10 cellular contexts compared by ENCODE assay signal in the genomic region with DNA sequence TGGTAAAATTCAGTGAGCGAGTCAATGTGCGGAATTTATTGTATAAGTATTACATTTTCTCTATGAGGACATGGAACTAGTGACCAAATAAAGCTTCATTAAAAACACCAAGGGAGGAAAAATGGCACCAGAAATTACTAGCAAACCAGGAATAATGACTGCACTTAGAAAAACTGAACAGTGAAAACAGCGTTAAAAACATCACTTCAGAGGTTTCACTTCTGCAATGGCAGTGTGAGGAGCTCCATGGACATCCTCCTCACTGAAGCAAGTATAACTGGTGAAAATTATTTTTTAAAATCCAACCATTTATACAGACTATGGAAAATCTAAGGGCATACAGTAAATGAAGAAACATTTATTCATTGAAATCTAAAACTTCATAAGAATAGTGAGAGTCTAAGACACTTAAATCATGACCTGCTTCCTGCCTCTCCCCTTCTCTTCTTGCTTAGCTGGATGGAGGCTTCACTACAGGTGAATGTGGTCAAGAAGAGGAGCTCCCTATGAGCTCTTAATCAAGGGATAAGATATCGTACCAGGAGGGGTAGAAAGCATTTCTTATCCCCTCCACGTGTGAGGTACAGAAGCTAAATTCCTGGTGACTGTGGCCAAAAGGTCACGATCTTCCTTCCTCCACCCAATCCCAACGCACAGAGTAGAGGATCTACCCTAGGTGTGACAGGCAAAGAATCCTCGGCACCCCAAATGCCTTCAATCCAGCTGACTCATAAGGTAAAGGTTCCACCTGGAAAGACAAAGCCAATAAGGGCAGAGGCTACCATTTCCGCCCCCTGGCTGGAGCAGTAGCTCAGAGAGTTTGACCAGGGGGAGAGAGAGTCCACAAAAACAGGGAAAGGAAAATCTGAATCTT. TPM values are rescaled to one million over a fixed set of nuclear protein-coding genes. Genes with fewer than 3 reads are reported as not detected.
A peak's percentile ranks its signal among the peaks of the same experiment; 100 is the strongest.
DNase-seq lines count a peak whose midpoint lies in the region; ATAC-seq and TF ChIP-seq lines count a peak whose summit lies in the region.
"Had no signal": no experiment of that assay in that cellular context is flagged by ENCODE, and none has a peak within 500 bp of the region (broad histone marks: within the 10 kb centered on the region; RNA-seq: fewer than 3 reads in every experiment).

No MANE protein-coding gene starts in this region.

- H2BK5ac ChIP-seq in H9 (ENCODE audit: insufficient read length, low read length), result no peak overlapping the region

- no peak overlapping the region for H3K9ac ChIP-seq in H9 (ENCODE audit: extremely low read depth, insufficient read length, low read length)

- no peaks in the 10 kb centered on the region for H3K79me2 ChIP-seq in H9 (ENCODE audit: insufficient read depth, low read length)

- H3K9me3 ChIP-seq in H9 (ENCODE audit: control insufficient read depth, low read depth, low read length), result no peaks in the 10 kb centered on the region
- H3K9me3 ChIP-seq in naive thymus-derived CD4-positive, alpha-beta T cell (ENCODE audit: control insufficient read depth in 2 of 3, low read length in 3 of 3), result no peaks in the 10 kb centered on the region
- H3K9me3 ChIP-seq: breast epithelium, sigmoid colon had no signal

- no peaks in the 10 kb centered on the region; a peak in 1 of 7 replicates for H3K36me3 Mint-ChIP-seq in H9 (ENCODE audit: insufficient read depth in 1 of 3, low read depth in 3 of 3)
- H3K36me3 Mint-ChIP-seq in naive thymus-derived CD4-positive, alpha-beta T cell, result peaks cover 0 to 29% (median 11%) of the 10 kb centered on the region in 5 donors

- H3K4me2 ChIP-seq in H9 (ENCODE audit: insufficient read depth, insufficient read length, low read length), result no peak overlapping the region

- no peak overlapping the region for H2BK12ac ChIP-seq in H9 (ENCODE audit: insufficient read length, low read depth, low read length)

- CTCF ChIA-PET in naive thymus-derived CD4-positive, alpha-beta T cell (lab: Charles Lee), result interaction anchor here (0.5 kb wide), 1 partner anchor 35 kb away, joined by 3 read pairs; no protein-coding TSS in a partner anchor

- H3K9me3 Mint-ChIP-seq in H9, result no peaks in the 10 kb centered on the region
- peaks cover 0 to 4% (median 0%) of the 10 kb centered on the region in 11 donors for H3K9me3 Mint-ChIP-seq in naive thymus-derived CD4-positive, alpha-beta T cell

- peak overlapping the region; percentile 21 for H3K4me3 ChIP-seq in naive thymus-derived CD4-positive, alpha-beta T cell (ENCODE audit: low read length)
- H3K4me3 ChIP-seq: breast epithelium, sigmoid colon had no signal

- peaks cover 19 to 24% of the 10 kb centered on the region in 2 experiments for H3K4me1 Mint-ChIP-seq in H9
- peaks cover 36 to 91% (median 87%) of the 10 kb centered on the region in 7 donors for H3K4me1 Mint-ChIP-seq in naive thymus-derived CD4-positive, alpha-beta T cell

- TF ChIP-seq CTCF in H9 (conservative IDR thresholded peaks at IDR 0.05), result no peak

- no peak overlapping the region for H2BK15ac ChIP-seq in H9 (ENCODE audit: low read depth, low read length)

- no peak overlapping the region for H2BK120ac ChIP-seq in H9 (ENCODE audit: low read depth, low read length, poor library complexity, severe bottlenecking)

- no peak overlapping the region for H3K14ac ChIP-seq in H9 (ENCODE audit: insufficient read depth, low read length)

- H3K56ac ChIP-seq in H9 (ENCODE audit: insufficient read length, low read depth, low read length), result no peak overlapping the region

- no peak overlapping the region for H2AK5ac ChIP-seq in H9 (ENCODE audit: insufficient read length, low read length)

- no peak overlapping the region for H2BK20ac ChIP-seq in H9 (ENCODE audit: low read depth, low read length, poor library complexity, severe bottlenecking)

- DNase-seq in H9 (peak; percentile 48), NCI-H1417 treated with DMSO at 0.1 percent for 48 hours (lab: John Stamatoyannopoulos, UW) (no peak)
- no peak for DNase-seq in naive thymus-derived CD4-positive, alpha-beta T cell
- no peak for DNase-seq in stimulated activated CD4-positive, alpha-beta T cell treated with anti-CD3 and anti-CD28 coated beads, Interleukin-12 subunit alpha, Interleukin-12 subunit beta, amount 100 ng/mL, for 4 hours
- DNase-seq: NCI-H345, sigmoid colon had no signal

- peaks cover 0 to 4% (median 0%) of the 10 kb centered on the region in 3 experiments for H3K36me3 ChIP-seq in naive thymus-derived CD4-positive, alpha-beta T cell (ENCODE audit: control insufficient read depth in 2 of 3, insufficient read depth in 3 of 3, low read length in 3 of 3)
- H3K36me3 ChIP-seq: breast epithelium, sigmoid colon had no signal

- H3K4ac ChIP-seq in H9 (ENCODE audit: low read depth, low read length), result no peak overlapping the region

- H3K27me3 ChIP-seq in H9 (ENCODE audit: insufficient read depth, low read length), result no peaks in the 10 kb centered on the region
- no peaks in the 10 kb centered on the region for H3K27me3 ChIP-seq in naive thymus-derived CD4-positive, alpha-beta T cell (ENCODE audit: control insufficient read depth in 2 of 2, insufficient read depth in 2 of 2, low read length in 2 of 2)
- H3K27me3 ChIP-seq: breast epithelium, sigmoid colon had no signal

- no peak overlapping the region for H3K27ac ChIP-seq in H9 (ENCODE audit: insufficient read length, low read depth, low read length)
- no peak overlapping the region for H3K27ac ChIP-seq in naive thymus-derived CD4-positive, alpha-beta T cell (ENCODE audit: low read depth, low read length)
- H3K27ac ChIP-seq: breast epithelium, sigmoid colon had no signal

- H3K79me1 ChIP-seq in H9 (ENCODE audit: insufficient read depth, low read depth, low read length, poor library complexity, severe bottlenecking), result no peaks in the 10 kb centered on the region

- ATAC-seq in GM19025 (IDR thresholded peaks at IDR 0.05; ENCODE audit: low read depth, unreplicated experiment) (peak; percentile 72), HG03558 (IDR thresholded peaks at IDR 0.05; ENCODE audit: extremely low read depth, unreplicated experiment) (peak; percentile 77), esophagus mucosa (no peak)
- no peak for ATAC-seq in naive thymus-derived CD4-positive, alpha-beta T cell

- no peaks in the 10 kb centered on the region for H3K23me2 ChIP-seq in H9 (ENCODE audit: insufficient read length, low read depth, low read length, poor library complexity, severe bottlenecking)

- H2AFZ ChIP-seq in H9 (ENCODE audit: low read length), result peak overlapping the region; percentile 4

- H4K5ac ChIP-seq in H9 (ENCODE audit: insufficient read length, low read depth, low read length), result no peak overlapping the region

- WGBS in H9 (ENCODE audit: extremely low coverage, insufficient read length, low lambda C conversion rate), result no CpG with 5 or more reads among the region's 9 CpGs

- POLR2A ChIA-PET in naive thymus-derived CD4-positive, alpha-beta T cell (lab: Charles Lee), result interaction anchor here (0.6 to 5.7 kb wide), 5 partner anchors 11 to 383 kb away, joined by 3 to 53 read pairs (median 5); a partner anchor contains a TSS

- H3K27me3 Mint-ChIP-seq in H9 (ENCODE audit: low read depth), result no peaks in the 10 kb centered on the region
- no peaks in the 10 kb centered on the region for H3K27me3 Mint-ChIP-seq in naive thymus-derived CD4-positive, alpha-beta T cell

- no peak overlapping the region for H3K4me3 Mint-ChIP-seq in H9
- peak overlapping the region; percentile 1 to 75 (median 50) for H3K4me3 Mint-ChIP-seq in naive thymus-derived CD4-positive, alpha-beta T cell

- H4K91ac ChIP-seq in H9 (ENCODE audit: insufficient read length, low read depth, low read length), result no peak overlapping the region

- H4K20me1 ChIP-seq in H9 (ENCODE audit: control insufficient read depth, insufficient read depth, insufficient read length), result no peaks in the 10 kb centered on the region

- H3K18ac ChIP-seq in H9 (ENCODE audit: insufficient read length, low read depth, low read length), result peak overlapping the region; percentile 25

- H4K8ac ChIP-seq in H9 (replicated peaks; ENCODE audit: insufficient read length, low read depth, low read length), result no peak overlapping the region

- H3T11ph ChIP-seq in H9 (ENCODE audit: low read length), result no peak overlapping the region

- intact Hi-C loops in naive thymus-derived CD4-positive, alpha-beta T cell (cut with micrococcal nuclease), result loop anchor here in 1 of 2 donors (1.0 kb wide), 1 partner anchor 10 kb away; no protein-coding TSS in a partner anchor

- peaks cover 9% of the 10 kb centered on the region for H3K4me1 ChIP-seq in H9 (ENCODE audit: insufficient read depth, low read length)
- H3K4me1 ChIP-seq in naive thymus-derived CD4-positive, alpha-beta T cell (ENCODE audit: control insufficient read depth in 2 of 2, insufficient read depth in 2 of 2, low read length in 2 of 2), result peaks cover 22 to 25% of the 10 kb centered on the region in 2 donors
- H3K4me1 ChIP-seq: breast epithelium, sigmoid colon had no signal

- peak overlapping the region; percentile 29 to 56 (median 54); a peak in 4 of 7 replicates for H3K27ac Mint-ChIP-seq in H9
- peak overlapping the region in 8 of 9 donors; percentile 1 to 88 (median 28) for H3K27ac Mint-ChIP-seq in naive thymus-derived CD4-positive, alpha-beta T cell

- H3K23ac ChIP-seq in H9 (ENCODE audit: insufficient read length, low read depth, low read length), result no peak overlapping the region

RNA-seq across cellular contexts. Expression of a gene that starts 12.3 kb away (rescaled TPM):
- total RNA-seq in H9 (2021) (34.4 and 36.5 TPM in 2 replicates), esophagus mucosa (17.9 TPM)
- total RNA-seq in naive thymus-derived CD4-positive, alpha-beta T cell, result 10 to 100 TPM; 16.5 to 63.9 (median 35.7) TPM
- polyA plus RNA-seq in naive thymus-derived CD4-positive, alpha-beta T cell, result 10 to 100 TPM; 48.5 to 56.5 TPM

RNA-seq across cellular contexts. Expression of a gene that starts 53.3 kb away (rescaled TPM):
- 18.6 and 19.8 TPM in 2 replicates for total RNA-seq in H9 (2021)
- total RNA-seq in naive thymus-derived CD4-positive, alpha-beta T cell, result 10 to 100 TPM; 21.8 to 33.7 (median 31.1) TPM
- polyA plus RNA-seq in naive thymus-derived CD4-positive, alpha-beta T cell, result 10 to 100 TPM; 12.1 to 16.0 TPM
- 15.6 TPM for total RNA-seq in esophagus mucosa

Comparison
In these comparisons a context has a peak if more than half of its experiments do, and no peak if none do; other contexts are left out.
1. ATAC-seq: peak in GM19025 (single experiment) and HG03558 (single experiment); none in naive thymus-derived CD4-positive, alpha-beta T cell (single experiment) and esophagus mucosa (single experiment).
2. H3K4me3 Mint-ChIP-seq: peak in naive thymus-derived CD4-positive, alpha-beta T cell (10 of 10); none in H9 (0 of 2).